Comparison of ENCODE assay signal across 1 cellular context in the genomic region with DNA sequence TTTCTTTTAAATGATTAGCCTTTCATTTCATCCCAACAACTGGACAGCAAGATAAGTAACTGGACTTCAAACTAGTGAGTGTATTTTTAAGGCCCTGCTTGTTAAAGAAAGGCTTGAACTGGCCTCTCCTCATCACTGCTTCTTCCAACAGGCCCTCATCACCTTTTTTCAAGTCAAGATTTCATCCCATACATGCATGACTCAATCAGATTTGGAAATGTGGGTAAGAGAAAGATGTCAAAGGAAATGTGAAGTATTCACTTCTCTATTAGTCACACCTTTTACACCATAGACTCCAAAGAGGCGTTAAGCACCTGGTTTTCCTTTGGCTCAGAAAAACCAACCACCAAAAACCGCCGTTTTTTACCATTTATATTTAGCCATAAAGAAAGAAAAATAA.
TF ChIP-seq lines count a peak whose summit lies in the region.

No MANE protein-coding gene starts in this region.

TF ChIP-seq in K562, 482 proteins besides CTCF, POLR2A, EP300 and RAD21 (continued from another document):
- TF ChIP-seq, protein P1, sequence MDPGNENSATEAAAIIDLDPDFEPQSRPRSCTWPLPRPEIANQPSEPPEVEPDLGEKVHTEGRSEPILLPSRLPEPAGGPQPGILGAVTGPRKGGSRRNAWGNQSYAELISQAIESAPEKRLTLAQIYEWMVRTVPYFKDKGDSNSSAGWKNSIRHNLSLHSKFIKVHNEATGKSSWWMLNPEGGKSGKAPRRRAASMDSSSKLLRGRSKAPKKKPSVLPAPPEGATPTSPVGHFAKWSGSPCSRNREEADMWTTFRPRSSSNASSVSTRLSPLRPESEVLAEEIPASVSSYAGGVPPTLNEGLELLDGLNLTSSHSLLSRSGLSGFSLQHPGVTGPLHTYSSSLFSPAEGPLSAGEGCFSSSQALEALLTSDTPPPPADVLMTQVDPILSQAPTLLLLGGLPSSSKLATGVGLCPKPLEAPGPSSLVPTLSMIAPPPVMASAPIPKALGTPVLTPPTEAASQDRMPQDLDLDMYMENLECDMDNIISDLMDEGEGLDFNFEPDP (CRISPR knock-in tag; IDR thresholded peaks at IDR 0.05): no peak
- TF ChIP-seq GABPA (tag; conservative IDR thresholded peaks at IDR 0.05; ENCODE audit: low read depth) (no peak), RFX7 (CRISPR knock-in tag; IDR thresholded peaks at IDR 0.05) (no peak), CHD4 (IDR thresholded peaks at IDR 0.05; ENCODE audit: insufficient read depth, insufficient replicate concordance, low read depth, low read length, poor library complexity, severe bottlenecking) (no peak), RHOXF2B (CRISPR knock-in tag; conservative IDR thresholded peaks at IDR 0.05) (no peak), FOSL1 (tag; conservative IDR thresholded peaks at IDR 0.05) (no peak), U2AF1 (optimal IDR thresholded peaks at IDR 0.05; ENCODE audit: low read depth, low read length) (no peak), NEUROD1 (IDR thresholded peaks at IDR 0.05; ENCODE audit: borderline replicate concordance, low read depth, low read length, partially characterized antibody) (no peak), ZNF347 (CRISPR knock-in tag; IDR thresholded peaks at IDR 0.05; ENCODE audit: low read depth) (no peak), PRMT5 (CRISPR knock-in tag; IDR thresholded peaks at IDR 0.05) (no peak), ZNF324 (CRISPR knock-in tag; IDR thresholded peaks at IDR 0.05) (no peak), ZBTB8A (IDR thresholded peaks at IDR 0.05; ENCODE audit: partially characterized antibody) (no peak), KDM1A (IDR thresholded peaks at IDR 0.05) (no peak)
- TF ChIP-seq, protein P2, sequence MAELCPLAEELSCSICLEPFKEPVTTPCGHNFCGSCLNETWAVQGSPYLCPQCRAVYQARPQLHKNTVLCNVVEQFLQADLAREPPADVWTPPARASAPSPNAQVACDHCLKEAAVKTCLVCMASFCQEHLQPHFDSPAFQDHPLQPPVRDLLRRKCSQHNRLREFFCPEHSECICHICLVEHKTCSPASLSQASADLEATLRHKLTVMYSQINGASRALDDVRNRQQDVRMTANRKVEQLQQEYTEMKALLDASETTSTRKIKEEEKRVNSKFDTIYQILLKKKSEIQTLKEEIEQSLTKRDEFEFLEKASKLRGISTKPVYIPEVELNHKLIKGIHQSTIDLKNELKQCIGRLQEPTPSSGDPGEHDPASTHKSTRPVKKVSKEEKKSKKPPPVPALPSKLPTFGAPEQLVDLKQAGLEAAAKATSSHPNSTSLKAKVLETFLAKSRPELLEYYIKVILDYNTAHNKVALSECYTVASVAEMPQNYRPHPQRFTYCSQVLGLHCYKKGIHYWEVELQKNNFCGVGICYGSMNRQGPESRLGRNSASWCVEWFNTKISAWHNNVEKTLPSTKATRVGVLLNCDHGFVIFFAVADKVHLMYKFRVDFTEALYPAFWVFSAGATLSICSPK (IDR thresholded peaks at IDR 0.05; ENCODE audit: borderline replicate concordance): no peak
- TF ChIP-seq, protein P3, sequence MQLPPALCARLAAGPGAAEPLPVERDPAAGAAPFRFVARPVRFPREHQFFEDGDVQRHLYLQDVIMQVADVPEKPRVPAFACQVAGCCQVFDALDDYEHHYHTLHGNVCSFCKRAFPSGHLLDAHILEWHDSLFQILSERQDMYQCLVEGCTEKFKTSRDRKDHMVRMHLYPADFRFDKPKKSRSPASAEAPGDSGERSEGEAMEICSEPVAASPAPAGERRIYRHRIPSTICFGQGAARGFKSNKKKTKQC (CRISPR knock-in tag; IDR thresholded peaks at IDR 0.05): no peak
- TF ChIP-seq, protein P4, sequence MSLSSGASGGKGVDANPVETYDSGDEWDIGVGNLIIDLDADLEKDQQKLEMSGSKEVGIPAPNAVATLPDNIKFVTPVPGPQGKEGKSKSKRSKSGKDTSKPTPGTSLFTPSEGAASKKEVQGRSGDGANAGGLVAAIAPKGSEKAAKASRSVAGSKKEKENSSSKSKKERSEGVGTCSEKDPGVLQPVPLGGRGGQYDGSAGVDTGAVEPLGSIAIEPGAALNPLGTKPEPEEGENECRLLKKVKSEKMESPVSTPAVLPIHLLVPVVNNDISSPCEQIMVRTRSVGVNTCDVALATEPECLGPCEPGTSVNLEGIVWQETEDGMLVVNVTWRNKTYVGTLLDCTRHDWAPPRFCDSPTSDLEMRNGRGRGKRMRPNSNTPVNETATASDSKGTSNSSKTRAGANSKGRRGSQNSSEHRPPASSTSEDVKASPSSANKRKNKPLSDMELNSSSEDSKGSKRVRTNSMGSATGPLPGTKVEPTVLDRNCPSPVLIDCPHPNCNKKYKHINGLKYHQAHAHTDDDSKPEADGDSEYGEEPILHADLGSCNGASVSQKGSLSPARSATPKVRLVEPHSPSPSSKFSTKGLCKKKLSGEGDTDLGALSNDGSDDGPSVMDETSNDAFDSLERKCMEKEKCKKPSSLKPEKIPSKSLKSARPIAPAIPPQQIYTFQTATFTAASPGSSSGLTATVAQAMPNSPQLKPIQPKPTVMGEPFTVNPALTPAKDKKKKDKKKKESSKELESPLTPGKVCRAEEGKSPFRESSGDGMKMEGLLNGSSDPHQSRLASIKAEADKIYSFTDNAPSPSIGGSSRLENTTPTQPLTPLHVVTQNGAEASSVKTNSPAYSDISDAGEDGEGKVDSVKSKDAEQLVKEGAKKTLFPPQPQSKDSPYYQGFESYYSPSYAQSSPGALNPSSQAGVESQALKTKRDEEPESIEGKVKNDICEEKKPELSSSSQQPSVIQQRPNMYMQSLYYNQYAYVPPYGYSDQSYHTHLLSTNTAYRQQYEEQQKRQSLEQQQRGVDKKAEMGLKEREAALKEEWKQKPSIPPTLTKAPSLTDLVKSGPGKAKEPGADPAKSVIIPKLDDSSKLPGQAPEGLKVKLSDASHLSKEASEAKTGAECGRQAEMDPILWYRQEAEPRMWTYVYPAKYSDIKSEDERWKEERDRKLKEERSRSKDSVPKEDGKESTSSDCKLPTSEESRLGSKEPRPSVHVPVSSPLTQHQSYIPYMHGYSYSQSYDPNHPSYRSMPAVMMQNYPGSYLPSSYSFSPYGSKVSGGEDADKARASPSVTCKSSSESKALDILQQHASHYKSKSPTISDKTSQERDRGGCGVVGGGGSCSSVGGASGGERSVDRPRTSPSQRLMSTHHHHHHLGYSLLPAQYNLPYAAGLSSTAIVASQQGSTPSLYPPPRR (CRISPR knock-in tag; IDR thresholded peaks at IDR 0.05; ENCODE audit: borderline replicate concordance): no peak
